7 cellular contexts compared by ENCODE assay signal in genomic region chr13:113863511-113864302, GRCh38. TPM values are rescaled to one million over a fixed set of nuclear protein-coding genes. Genes with fewer than 3 reads are reported as not detected.
DNase-seq lines count a peak whose midpoint lies in the region; ATAC-seq and TF ChIP-seq lines count a peak whose summit lies in the region.

TSS of gene GAS6 (minus strand) at chr13:113864076. CDS start at chr13:113863920, 156 bp downstream.

- TF ChIP-seq CTCF in GM12864 (IDR thresholded peaks at IDR 0.05; ENCODE audit: low read depth, low read length, missing control alignments) (no peak), gastroesophageal sphincter (IDR thresholded peaks at IDR 0.05) (peak in 3 of 4 experiments; percentile 6 to 47 (median 35)), neural crest cell (conservative IDR thresholded peaks at IDR 0.05) (no peak)

- peaks cover 4% of the 10 kb centered on the region for H3K9me3 Mint-ChIP-seq in activated naive CD4-positive, alpha-beta T cell treated with anti-CD3 and anti-CD28 coated beads for 36 hours
- H3K9me3 Mint-ChIP-seq in neural crest cell: peaks cover 7% of the 10 kb centered on the region

- no peaks in the 10 kb centered on the region for H3K9me3 ChIP-seq in gastroesophageal sphincter

- no peak within 1 kb of the TSS for H3K27ac Mint-ChIP-seq in activated naive CD4-positive, alpha-beta T cell treated with anti-CD3 and anti-CD28 coated beads for 36 hours
- no peak within 1 kb of the TSS for H3K27ac Mint-ChIP-seq in neural crest cell (ENCODE audit: unreplicated experiment)

- 0 to 2% methylated on average over 1 to 6 of the region's 118 CpGs for WGBS in gastroesophageal sphincter (ENCODE audit: low coverage in 1 of 2), 2 donors

- TF ChIP-seq EP300 in gastroesophageal sphincter (IDR thresholded peaks at IDR 0.05): no peak

- intact Hi-C loops in activated naive CD4-positive, alpha-beta T cell treated with anti-CD3 and anti-CD28 coated beads for 36 hours (cut with micrococcal nuclease): loop anchor here (1.0 kb wide), 1 partner anchor 46 kb away; no protein-coding TSS in a partner anchor

- H3K27ac ChIP-seq in gastroesophageal sphincter: peak within 1 kb of the TSS; percentile 91 to 98 (median 96)

- no peaks in the 10 kb centered on the region for H3K36me3 Mint-ChIP-seq in activated naive CD4-positive, alpha-beta T cell treated with anti-CD3 and anti-CD28 coated beads for 36 hours (ENCODE audit: low read depth)
- H3K36me3 Mint-ChIP-seq in neural crest cell (ENCODE audit: low read depth): peaks cover 3% of the 10 kb centered on the region

- TF ChIP-seq POLR2A in gastroesophageal sphincter (IDR thresholded peaks at IDR 0.05): peak in 1 of 2 donors; percentile 76

- peak; percentile 74 for ATAC-seq in gastroesophageal sphincter

- peaks cover 7% of the 10 kb centered on the region for H3K4me1 Mint-ChIP-seq in activated naive CD4-positive, alpha-beta T cell treated with anti-CD3 and anti-CD28 coated beads for 36 hours (ENCODE audit: low read depth)
- peaks cover 49% of the 10 kb centered on the region for H3K4me1 Mint-ChIP-seq in neural crest cell

- peaks cover 46% of the 10 kb centered on the region for H3K27me3 Mint-ChIP-seq in activated naive CD4-positive, alpha-beta T cell treated with anti-CD3 and anti-CD28 coated beads for 36 hours (ENCODE audit: low read depth)
- peaks cover 59% of the 10 kb centered on the region for H3K27me3 Mint-ChIP-seq in neural crest cell (ENCODE audit: low read depth)

- H3K4me3 Mint-ChIP-seq in activated naive CD4-positive, alpha-beta T cell treated with anti-CD3 and anti-CD28 coated beads for 36 hours: peak within 1 kb of the TSS; percentile 67
- H3K4me3 Mint-ChIP-seq in neural crest cell: peak within 1 kb of the TSS; percentile 78

- H3K4me1 ChIP-seq in gastroesophageal sphincter: peaks cover 0 to 68% (median 16%) of the 10 kb centered on the region in 3 donors

- peaks cover 0 to 11% of the 10 kb centered on the region in 2 donors for H3K36me3 ChIP-seq in gastroesophageal sphincter

- H3K27me3 ChIP-seq in gastroesophageal sphincter: no peaks in the 10 kb centered on the region

- H3K4me3 ChIP-seq in GM12864 (ENCODE audit: low read depth, low read length): peak within 1 kb of the TSS; percentile 53
- H3K4me3 ChIP-seq in gastroesophageal sphincter: peak within 1 kb of the TSS; percentile 60 to 95

- CTCF ChIA-PET in activated naive CD4-positive, alpha-beta T cell treated with anti-CD3 and anti-CD28 coated beads for 36 hours (lab: Charles Lee): interaction anchor here (1.2 kb wide), 1 partner anchor 16 kb away, joined by 5 read pairs; no protein-coding TSS in a partner anchor

- DNase-seq in GM12864 (ENCODE audit: low read depth) (no peak), HuH-7.5 (ENCODE audit: low spot score) (peak; percentile 40), neural crest cell (ENCODE audit: low read depth, low spot score) (peak; percentile 40), GOT3 (lab: John Stamatoyannopoulos, UW) (no peak), medulla oblongata (ENCODE audit: extremely low spot score) (no peak)
- peak; percentile 31 for DNase-seq in activated naive CD4-positive, alpha-beta T cell treated with anti-CD3 and anti-CD28 coated beads for 36 hours

RNA-seq across cellular contexts. Expression of gene GAS6, which starts in this region (rescaled TPM):
- 1 to 10 TPM; 1.7 to 3.2 TPM for total RNA-seq in activated naive CD4-positive, alpha-beta T cell treated with anti-CD3 and anti-CD28 coated beads for 36 hours
- total RNA-seq in gastroesophageal sphincter: 100 to 1,000 TPM; 132 to 392 (median 217) TPM
- 7.7 and 9.0 TPM in 2 replicates for total RNA-seq in neural crest cell

Comparison
In these comparisons a context has a peak if more than half of its experiments do, and no peak if none do; other contexts are left out.
1. RNA of gene GAS6 (total RNA-seq): 132 to 392 TPM in gastroesophageal sphincter; 7.7 to 9.0 TPM in neural crest cell and 1.7 to 3.2 TPM in activated naive CD4-positive, alpha-beta T cell treated with anti-CD3 and anti-CD28 coated beads for 36 hours; every median in the first group is over 10 times any median in the second.
2. DNase-seq: peak in HuH-7.5 (single experiment), activated naive CD4-positive, alpha-beta T cell treated with anti-CD3 and anti-CD28 coated beads for 36 hours (single experiment) and neural crest cell (single experiment); none in GM12864 (single experiment), GOT3 (single experiment) and medulla oblongata (single experiment).
3. CTCF ChIP-seq: peak in gastroesophageal sphincter (3 of 4); none in GM12864 (single experiment) and neural crest cell (single experiment).